ENCODE assay signal across 17 cellular contexts in genomic region chr10:100981178-100981710, GRCh38. TPM values are rescaled to one million over a fixed set of nuclear protein-coding genes. Genes with fewer than 3 reads are reported as not detected.
A peak's percentile ranks its signal among the peaks of the same experiment; 100 is the strongest.
DNase-seq lines count a peak whose midpoint lies in the region; FAIRE-seq and TF ChIP-seq lines count a peak whose summit lies in the region.
"Had no signal": no experiment of that assay in that cellular context is flagged by ENCODE, and none has a peak within 500 bp of the region (broad histone marks: within the 10 kb centered on the region; RNA-seq: fewer than 3 reads in every experiment).

No MANE protein-coding gene starts in this region.

- peaks cover 2% of the 10 kb centered on the region for H3K4me1 Mint-ChIP-seq in CD14-positive monocyte

- H3K4me1 ChIP-seq in HEK293 (ENCODE audit: control insufficient read depth, insufficient read depth, low read length): peaks cover 5% of the 10 kb centered on the region

- no peak for TF ChIP-seq CTCF in CD14-positive monocyte (IDR thresholded peaks at IDR 0.05)
- no peak for TF ChIP-seq CTCF in HEK293 (tag by site-specific recombination; IDR thresholded peaks at IDR 0.05)

- no peaks in the 10 kb centered on the region for H3K9me3 ChIP-seq in HEK293 (ENCODE audit: control insufficient read depth, insufficient read depth, low read depth, low read length)
- H3K9me3 ChIP-seq: Caco-2, HAP-1 had no signal

- H3K4me3 ChIP-seq in HEK293 (ENCODE audit: low read depth, low read length): no peak overlapping the region
- H3K4me3 ChIP-seq: HAP-1 had no signal

- intact Hi-C loops in CD14-positive monocyte (cut with micrococcal nuclease): loop anchor here in 1 of 2 donors (10.0 kb wide), 1 partner anchor 66 kb away; the partner anchor contains the start of gene SLF2

- peaks cover 0 to 2% (median 0%) of the 10 kb centered on the region in 3 donors for H3K27me3 Mint-ChIP-seq in CD14-positive monocyte (ENCODE audit: low read depth in 3 of 3)
- H3K27me3 Mint-ChIP-seq: CD4-positive, CD25-positive, alpha-beta regulatory T cell had no signal

- no peaks in the 10 kb centered on the region for H3K9me3 Mint-ChIP-seq in CD14-positive monocyte
- H3K9me3 Mint-ChIP-seq: CD4-positive, CD25-positive, alpha-beta regulatory T cell; CD8-positive, alpha-beta T cell had no signal

- peaks cover 44 to 45% of the 10 kb centered on the region in 2 donors for H3K36me3 Mint-ChIP-seq in CD14-positive monocyte

- no peak overlapping the region for H3K27ac Mint-ChIP-seq in CD14-positive monocyte
- H3K27ac Mint-ChIP-seq: CD8-positive, alpha-beta T cell had no signal

- no peak for FAIRE-seq in RCC 7860 (lab: Jason Lieb, UNC)
- FAIRE-seq: G401.6, GM12892, H54 had no signal

- H3K36me3 ChIP-seq in HEK293 (ENCODE audit: control insufficient read depth in 2 of 2, insufficient read depth in 1 of 2, low read length in 2 of 2): peaks cover 4 to 81% of the 10 kb centered on the region in 2 experiments

- H3K4me3 Mint-ChIP-seq in CD14-positive monocyte: no peak overlapping the region
- H3K4me3 Mint-ChIP-seq: CD4-positive, CD25-positive, alpha-beta regulatory T cell; CD8-positive, alpha-beta T cell had no signal

- CTCF ChIA-PET in HEK293 (lab: Yijun Ruan, JAX): no interaction called here

- no peak overlapping the region for H3K27ac ChIP-seq in HEK293 (ENCODE audit: extremely low read depth, low read depth, low read length)

- POLR2A ChIA-PET in HEK293 (lab: Yijun Ruan, JAX): interaction anchor here (0.5 kb wide), 1 partner anchor 37 kb away, joined by 3 read pairs; no protein-coding TSS in a partner anchor

- peak; percentile 7 for DNase-seq in CD14-positive monocyte (ENCODE audit: low spot score)
- peak; percentile 74 for DNase-seq in RCC 7860 (ENCODE audit: low spot score)
- DNase-seq in NK-92 treated with Interleukin-12 subunit alpha and Interleukin-12 subunit beta, amount 100 ng/mL, for 24 hours (lab: John Stamatoyannopoulos, UW): no peak
- no peak for DNase-seq in stimulated activated naive CD4-positive, alpha-beta T cell treated with Interleukin-2 at 50 U/mL for 16 hours (lab: John Stamatoyannopoulos, UW)
- no peak for DNase-seq in iPS-NIHi11 (ENCODE audit: low spot score)
- DNase-seq: C1 segment of cervical spinal cord; CD4-positive, CD25-positive, alpha-beta regulatory T cell; CD8-positive, alpha-beta T cell; DMS153; DND-41; GOT3 had no signal

TF ChIP-seq in HEK293, 187 proteins besides CTCF, POLR2A, EP300 and RAD21:
- TF ChIP-seq ATF2 (tag by site-specific recombination; IDR thresholded peaks at IDR 0.05; ENCODE audit: low read depth) (0 out of 2 replicates have a peak, but pooled peaks have one; percentile 35), ZNF610 (tag by site-specific recombination; IDR thresholded peaks at IDR 0.05; ENCODE audit: borderline replicate concordance) (no peak), ZNF26 (tag by site-specific recombination; IDR thresholded peaks at IDR 0.05) (no peak), ZNF580 (tag by site-specific recombination; IDR thresholded peaks at IDR 0.05) (no peak), ZNF664 (tag by site-specific recombination; IDR thresholded peaks at IDR 0.05) (peak; percentile 71; the same call in 1 of the 2 replicates), PATZ1 (tag by site-specific recombination; IDR thresholded peaks at IDR 0.05) (no peak), ZEB2 (tag by site-specific recombination; IDR thresholded peaks at IDR 0.05) (no peak), ZNF530 (tag by site-specific recombination; IDR thresholded peaks at IDR 0.05; ENCODE audit: low read depth) (no peak), KLF16 (tag by site-specific recombination; IDR thresholded peaks at IDR 0.05) (no peak), ZBTB48 (tag by site-specific recombination; IDR thresholded peaks at IDR 0.05) (peak; percentile 42; the same call in 1 of the 2 replicates), ZNF132 (tag by site-specific recombination; IDR thresholded peaks at IDR 0.05; ENCODE audit: borderline replicate concordance) (no peak)

RNA-seq across cellular contexts. Expression of gene MRPL43, which starts 6.1 kb away (rescaled TPM):
- 100 to 1,000 TPM in 1 of 2 donors, 10 to 100 TPM in 1; 98.0 to 123 TPM for polyA plus RNA-seq in CD14-positive monocyte

RNA-seq across cellular contexts. Expression of gene TWNK, which starts 6.1 kb away (rescaled TPM):
- under 1 TPM; 0.31 to 0.69 TPM for polyA plus RNA-seq in CD14-positive monocyte

RNA-seq across cellular contexts. Expression of gene SEMA4G, which starts 11.9 kb away (rescaled TPM):
- not detected for polyA plus RNA-seq in CD14-positive monocyte

RNA-seq across cellular contexts. Expression of gene LZTS2, which starts 18.4 kb away (rescaled TPM):
- polyA plus RNA-seq in CD14-positive monocyte: 1 to 10 TPM; 2.8 to 3.3 TPM

RNA-seq across cellular contexts. Expression of gene PDZD7, which starts 49.7 kb away (rescaled TPM):
- polyA plus RNA-seq in CD14-positive monocyte: not detected

Comparison
In these comparisons a context has a peak if more than half of its experiments do, and no peak if none do; other contexts are left out.
1. DNase-seq: peak in CD14-positive monocyte (single experiment) and RCC 7860 (single experiment); none in NK-92 treated with Interleukin-12 subunit alpha and Interleukin-12 subunit beta, amount 100 ng/mL, for 24 hours (single experiment), stimulated activated naive CD4-positive, alpha-beta T cell treated with Interleukin-2 at 50 U/mL for 16 hours (single experiment) and iPS-NIHi11 (single experiment).